ENCODE assay signal across 8 cellular contexts in genomic region chr19:36418287-36419001, GRCh38. TPM values are rescaled to one million over a fixed set of nuclear protein-coding genes. Genes with fewer than 3 reads are reported as not detected.
DNase-seq lines count a peak whose midpoint lies in the region; ATAC-seq and TF ChIP-seq lines count a peak whose summit lies in the region.

TSS of gene ZFP82 (minus strand) at chr19:36418644. CDS start at chr19:36409789, 8,855 bp downstream.

- peak; percentile 90 for ATAC-seq in HG03064 (IDR thresholded peaks at IDR 0.05; ENCODE audit: low read depth, unreplicated experiment)
- peak; percentile 94 for ATAC-seq in activated CD8-positive, alpha-beta T cell treated with anti-CD3 and anti-CD28 coated beads for 36 hours

- peak; percentile 56 for DNase-seq in NCI-H510A treated with DMSO at 0.1 percent for 48 hours (lab: John Stamatoyannopoulos, UW)
- peak; percentile 85 for DNase-seq in activated CD8-positive, alpha-beta T cell treated with anti-CD3 and anti-CD28 coated beads for 36 hours
- peak; percentile 48 for DNase-seq in effector CD4-positive, alpha-beta T cell
- DNase-seq in medulla oblongata (ENCODE audit: extremely low spot score): peak; percentile 77
- peak; percentile 52 to 69 (median 64) for DNase-seq in stimulated activated CD4-positive, alpha-beta T cell treated with anti-CD3 and anti-CD28 coated beads, TNF-alpha, amount 100 ng/mL, for 4 hours (ENCODE audit: low read depth in 3 of 3)
- DNase-seq in cortex of kidney (lab: John Stamatoyannopoulos, UW): no peak

- TF ChIP-seq POLR2A in GM15510 (IDR thresholded peaks at IDR 0.05; ENCODE audit: borderline replicate concordance, extremely low read depth, insufficient read length): peak; percentile 73

- H3K4me3 Mint-ChIP-seq in activated CD8-positive, alpha-beta T cell treated with anti-CD3 and anti-CD28 coated beads for 36 hours: peak within 1 kb of the TSS; percentile 94

- peaks cover 17% of the 10 kb centered on the region for H3K27me3 Mint-ChIP-seq in activated CD8-positive, alpha-beta T cell treated with anti-CD3 and anti-CD28 coated beads for 36 hours

- intact Hi-C loops in activated CD8-positive, alpha-beta T cell treated with anti-CD3 and anti-CD28 coated beads for 36 hours (cut with micrococcal nuclease): no loop called here

- POLR2A ChIA-PET in activated CD8-positive, alpha-beta T cell treated with anti-CD3 and anti-CD28 coated beads for 36 hours (lab: Charles Lee): interaction anchor here (0.9 kb wide), 1 partner anchor 71 kb away, joined by 4 read pairs; the partner anchor contains the start of gene ZNF566

- TF ChIP-seq CTCF in activated CD8-positive, alpha-beta T cell treated with anti-CD3 and anti-CD28 coated beads for 36 hours (IDR thresholded peaks at IDR 0.05): no peak

- peaks cover 46% of the 10 kb centered on the region for H3K36me3 Mint-ChIP-seq in activated CD8-positive, alpha-beta T cell treated with anti-CD3 and anti-CD28 coated beads for 36 hours (ENCODE audit: low read depth)

- H3K4me1 Mint-ChIP-seq in activated CD8-positive, alpha-beta T cell treated with anti-CD3 and anti-CD28 coated beads for 36 hours (ENCODE audit: low read depth): peaks cover 18% of the 10 kb centered on the region

- H3K27ac Mint-ChIP-seq in activated CD8-positive, alpha-beta T cell treated with anti-CD3 and anti-CD28 coated beads for 36 hours: peak within 1 kb of the TSS; percentile 97

- H3K9me3 Mint-ChIP-seq in activated CD8-positive, alpha-beta T cell treated with anti-CD3 and anti-CD28 coated beads for 36 hours: peaks cover 24% of the 10 kb centered on the region

- CTCF ChIA-PET in activated CD8-positive, alpha-beta T cell treated with anti-CD3 and anti-CD28 coated beads for 36 hours (lab: Charles Lee): no interaction called here

RNA-seq across cellular contexts. Expression of gene ZFP82, which starts in this region (rescaled TPM):
- 1 to 10 TPM; 7.0 to 7.9 TPM for total RNA-seq in activated CD8-positive, alpha-beta T cell treated with anti-CD3 and anti-CD28 coated beads for 36 hours
